Comparison of ENCODE assay signal across 8 cellular contexts in genomic region chr22:20317402-20318042, GRCh38. TPM values are rescaled to one million over a fixed set of nuclear protein-coding genes. Genes with fewer than 3 reads are reported as not detected.
DNase-seq lines count a peak whose midpoint lies in the region; ATAC-seq, FAIRE-seq and TF ChIP-seq lines count a peak whose summit lies in the region.
"Not testable (repeated sequence)": the region's sequence is repeated elsewhere in the genome, so short reads cannot be mapped to it uniquely, and the experiment has no call there.

No MANE protein-coding gene starts in this region.

- peak in 1 of 2 experiments; percentile 74; a peak in 3 of 4 replicates for TF ChIP-seq RAD21 in K562 (CRISPR knock-in tag; conservative IDR thresholded peaks at IDR 0.05 in 1 of 2, IDR thresholded peaks at IDR 0.05 in 1 of 2)

- not testable (repeated sequence) for TF ChIP-seq POLR2A in K562 (conservative IDR thresholded peaks at IDR 0.05); stomach (IDR thresholded peaks at IDR 0.05)

- TF ChIP-seq CTCF in CD8-positive, alpha-beta T cell (IDR thresholded peaks at IDR 0.05) = peak; percentile 59
- TF ChIP-seq CTCF in HFF-Myc (IDR thresholded peaks at IDR 0.05; ENCODE audit: low read depth, low read length, missing control alignments) = peak; percentile 61
- TF ChIP-seq CTCF in K562 (IDR thresholded peaks at IDR 0.05 in 2 of 3, conservative IDR thresholded peaks at IDR 0.05 in 1 of 3; ENCODE audit: insufficient read depth in 2 of 3, low read depth in 1 of 3, low read length in 3 of 3) = peak; percentile 73 to 98 (median 76)
- peak; percentile 71 for TF ChIP-seq CTCF in glutamatergic neuron (IDR thresholded peaks at IDR 0.05; ENCODE audit: partially characterized antibody, unreplicated experiment)
- peak in 2 of 7 experiments; percentile 28 to 38 for TF ChIP-seq CTCF in stomach (IDR thresholded peaks at IDR 0.05)

- H3K9me3 Mint-ChIP-seq in CD8-positive, alpha-beta T cell; glutamatergic neuron (ENCODE audit: unreplicated experiment); natural killer cell treated with Interleukin-12 subunit alpha and Interleukin-12 subunit beta and Interleukin-15 and Interleukin-18, amount 100 ng/mL, for 72 hours: not testable (repeated sequence)

- not testable (repeated sequence) for BruUV-seq in K562 (replicated peaks; lab: Mats Ljungman, UMichigan)

- POLR2A ChIA-PET in CD8-positive, alpha-beta T cell (lab: Charles Lee) = not testable (repeated sequence)
- POLR2A ChIA-PET in K562 (lab: Yijun Ruan, JAX) = interaction anchor here (0.6 to 1.4 kb wide), 5 partner anchors 9 to 405 kb away, joined by 3 to 7 read pairs (median 3); no protein-coding TSS in a partner anchor

- H3K4me1 ChIP-seq in CD8-positive, alpha-beta T cell (ENCODE audit: insufficient read depth, low read length) = peaks cover 37% of the 10 kb centered on the region
- H3K4me1 ChIP-seq in K562 (replicated peaks in 1 of 2; ENCODE audit: control insufficient read depth in 2 of 2, insufficient read depth in 2 of 2, low read length in 2 of 2) (peaks cover 29 to 61% of the 10 kb centered on the region in 2 experiments), stomach (peaks cover 20 to 56% (median 35%) of the 10 kb centered on the region in 4 donors)

- H3K27ac Mint-ChIP-seq in CD8-positive, alpha-beta T cell; glutamatergic neuron (ENCODE audit: unreplicated experiment); natural killer cell treated with Interleukin-12 subunit alpha and Interleukin-12 subunit beta and Interleukin-15 and Interleukin-18, amount 100 ng/mL, for 72 hours: not testable (repeated sequence)

- H4K20me1 ChIP-seq in K562 (replicated peaks; ENCODE audit: control insufficient read depth, insufficient read depth, low read length) = peaks cover 16% of the 10 kb centered on the region

- H3K27ac ChIP-seq in CD8-positive, alpha-beta T cell (ENCODE audit: low read depth, low read length); K562 (ENCODE audit: extremely low read depth, low read depth, low read length); stomach: not testable (repeated sequence)

- H3K9ac ChIP-seq in K562 (ENCODE audit: insufficient read depth in 1 of 2, low read depth in 2 of 2, low read length in 2 of 2) = peak overlapping the region in 1 of 2 experiments; percentile 75; a peak in 2 of 4 replicates

- H3K4me3 ChIP-seq in CD8-positive, alpha-beta T cell (ENCODE audit: low read depth, low read length); HFF-Myc (replicated peaks; ENCODE audit: low read depth, low read length); K562; stomach: not testable (repeated sequence)

- DNase-seq in CD8-positive, alpha-beta T cell = peak in 3 of 7 experiments; percentile 26 to 48 (median 32)
- DNase-seq in HFF-Myc (ENCODE audit: extremely low read depth, low read depth) = not testable (repeated sequence)
- DNase-seq in OCI-M1 (lab: John Stamatoyannopoulos, UW) (peak; percentile 82), K562 (ENCODE audit: extremely low read depth in 1 of 4, low spot score in 3 of 4) (peak in 3 of 4 experiments; percentile 48 to 69 (median 58)), glutamatergic neuron (peak; percentile 55), stomach (peak; percentile 32)
- peak; percentile 38 for DNase-seq in activated CD4-positive, alpha-beta T cell treated with anti-CD3 and anti-CD28 coated beads, Interleukin-2, amount 50 U/mL, for 1 hour
- DNase-seq in natural killer cell treated with Interleukin-12 subunit alpha and Interleukin-12 subunit beta and Interleukin-15 and Interleukin-18, amount 100 ng/mL, for 72 hours (ENCODE audit: low spot score) = peak; percentile 22

- H3K4me1 Mint-ChIP-seq in CD8-positive, alpha-beta T cell (ENCODE audit: low read depth) = peaks cover 42% of the 10 kb centered on the region
- H3K4me1 Mint-ChIP-seq in glutamatergic neuron (ENCODE audit: low read depth, unreplicated experiment) = peaks cover 11% of the 10 kb centered on the region
- peaks cover 15% of the 10 kb centered on the region in 2 donors for H3K4me1 Mint-ChIP-seq in natural killer cell treated with Interleukin-12 subunit alpha and Interleukin-12 subunit beta and Interleukin-15 and Interleukin-18, amount 100 ng/mL, for 72 hours (ENCODE audit: low read depth in 2 of 2)

- H3K36me3 Mint-ChIP-seq in CD8-positive, alpha-beta T cell; glutamatergic neuron (ENCODE audit: unreplicated experiment); natural killer cell treated with Interleukin-12 subunit alpha and Interleukin-12 subunit beta and Interleukin-15 and Interleukin-18, amount 100 ng/mL, for 72 hours: not testable (repeated sequence)

- peak overlapping the region; percentile 8; the same call in 1 of the 2 replicates for H3K4me2 ChIP-seq in K562 (ENCODE audit: insufficient read depth, low read length)

- not testable (repeated sequence) for H3K9me1 ChIP-seq in K562 (ENCODE audit: control insufficient read depth, insufficient read depth, low read length)

- in situ Hi-C loops in K562 (cut with MboI) = loop anchor here (25.0 kb wide), 1 partner anchor 1905 kb away; no protein-coding TSS in a partner anchor

- H3K27me3 ChIP-seq in CD8-positive, alpha-beta T cell (ENCODE audit: insufficient read depth, low read length); K562 (ENCODE audit: control insufficient read depth in 2 of 2, insufficient read depth in 2 of 2, low read length in 2 of 2); stomach: not testable (repeated sequence)

- FAIRE-seq in K562 (lab: Jason Lieb, UNC) = peak; percentile 93

- TF ChIP-seq EP300 in K562 (IDR thresholded peaks at IDR 0.05; ENCODE audit: low read length); stomach (IDR thresholded peaks at IDR 0.05): not testable (repeated sequence)

- WGBS in K562 (ENCODE audit: insufficient coverage, low coverage, missing lambda C conversion rate) = 16% methylated on average over 8 of the region's 8 CpGs
- WGBS in stomach, 5 donors = 49 to 71% (median 56%) methylated on average over 6 to 8 of the region's 8 CpGs

- not testable (repeated sequence) for H3K27me3 Mint-ChIP-seq in CD8-positive, alpha-beta T cell (ENCODE audit: low read depth); glutamatergic neuron (ENCODE audit: unreplicated experiment); natural killer cell treated with Interleukin-12 subunit alpha and Interleukin-12 subunit beta and Interleukin-15 and Interleukin-18, amount 100 ng/mL, for 72 hours

- peak; percentile 28 for ATAC-seq in CD8-positive, alpha-beta T cell
- ATAC-seq in K562 = peak; percentile 25
- ATAC-seq in natural killer cell treated with Interleukin-12 subunit alpha and Interleukin-12 subunit beta and Interleukin-15 and Interleukin-18, amount 100 ng/mL, for 72 hours = not testable (repeated sequence)

- CTCF ChIA-PET in CD8-positive, alpha-beta T cell (lab: Charles Lee) = interaction anchor here (0.8 to 1.6 kb wide), 3 partner anchors 13 to 160 kb away, joined by 3 to 4 read pairs (median 4); no protein-coding TSS in a partner anchor
- CTCF ChIA-PET in K562 (lab: Yijun Ruan, JAX; ENCODE audit: low intra/inter-chr PET ratio) = interaction anchor here (0.5 to 1.3 kb wide), 3 partner anchors 32 to 144 kb away, joined by 3 to 5 read pairs (median 3); no protein-coding TSS in a partner anchor

- intact Hi-C loops in CD8-positive, alpha-beta T cell (cut with DNase I, micrococcal nuclease) = loop anchor here in 1 of 2 experiments (2.0 to 5.0 kb wide), 2 partner anchors 77 to 385 kb away; partner anchors contain the start of gene ZNF74
- intact Hi-C loops in K562 (cut with micrococcal nuclease); stomach (cut with DNase I; ENCODE audit: low total_unique reads): not testable (repeated sequence)

- not testable (repeated sequence) for H2AFZ ChIP-seq in K562 (ENCODE audit: low read depth, low read length)

- not testable (repeated sequence) for H3K9me3 ChIP-seq in CD8-positive, alpha-beta T cell (ENCODE audit: low read length); K562 (replicated peaks; ENCODE audit: control insufficient read depth, insufficient read depth, low read depth, low read length); stomach

- H3K4me3 Mint-ChIP-seq in CD8-positive, alpha-beta T cell = peak overlapping the region; percentile 90
- peak overlapping the region; percentile 36 for H3K4me3 Mint-ChIP-seq in glutamatergic neuron (ENCODE audit: unreplicated experiment)
- H3K4me3 Mint-ChIP-seq in natural killer cell treated with Interleukin-12 subunit alpha and Interleukin-12 subunit beta and Interleukin-15 and Interleukin-18, amount 100 ng/mL, for 72 hours = peak overlapping the region; percentile 38

- H3K79me2 ChIP-seq in K562 (ENCODE audit: control insufficient read depth, insufficient read depth, low read length) = peaks cover 27% of the 10 kb centered on the region

- H3K36me3 ChIP-seq in CD8-positive, alpha-beta T cell (ENCODE audit: insufficient read depth, low read length); K562 (ENCODE audit: control insufficient read depth, insufficient read depth, low read length): not testable (repeated sequence)
- peaks cover 0 to 30% (median 12%) of the 10 kb centered on the region in 4 donors for H3K36me3 ChIP-seq in stomach

RNA-seq across cellular contexts. Expression of gene DGCR6L, which starts 2.3 kb away (rescaled TPM):
- total RNA-seq in CD8-positive, alpha-beta T cell = 10 to 100 TPM; 29.8 to 32.9 TPM
- total RNA-seq in K562 (2011; cell fraction: chromatin; rRNA removed; ENCODE audit: low replicate concordance) = 5.8 and 25.8 TPM in 2 replicates
- total RNA-seq in K562 (2011; cell fraction: nucleolus; rRNA removed) = 37.9 and 39.6 TPM in 2 replicates
- 19.9 and 28.5 TPM in 2 replicates for total RNA-seq in K562 (2011; cell fraction: nucleoplasm; rRNA removed)
- total RNA-seq in K562 (2014; rRNA removed) (151 and 163 TPM in 2 replicates), K562 (2014; rRNA removed; fragmentation: Illumina TruSeq; extraction: Trizol) (14.1 and 20.0 TPM in 2 replicates), K562 (2015; rRNA removed; fragmentation: Illumina TruSeq; extraction: Trizol) (78.1 and 78.6 TPM in 2 replicates), K562 (2021) (95.3 and 101 TPM in 2 replicates), glutamatergic neuron (ENCODE audit: unreplicated experiment) (24.1 TPM), stomach (100 to 1,000 TPM in 1 of 5 donors, 10 to 100 TPM in 4; 21.4 to 148 (median 46.1) TPM)
- polyA plus RNA-seq in K562 (2011; rRNA removed) (51.0 and 88.0 TPM in 2 replicates), K562 (2014; fragmentation: Illumina TruSeq; extraction: Trizol) (40.4 and 66.5 TPM in 2 replicates), K562 (2014; fragmentation: Nextera tagmentation; extraction: Ambion mirVana) (1 to 10 TPM; 3.6 to 8.1 TPM), K562 (2014; rRNA removed) (113 and 117 TPM in 2 replicates), stomach (10 to 100 TPM; 81.5 to 88.3 (median 83.3) TPM)
- polyA plus RNA-seq in K562 (2011; cell fraction: cytosol; rRNA removed) = 116 and 204 TPM in 2 replicates
- polyA plus RNA-seq in K562 (2011; cell fraction: nucleus; rRNA removed) = 72.9 and 95.1 TPM in 2 replicates
- polyA plus RNA-seq in K562 (2012) = 80.6 and 161 TPM in 2 replicates
- 14.8 and 17.4 TPM in 2 replicates for polyA minus RNA-seq in K562 (2011; rRNA and poly(A)+ RNA removed)
- polyA minus RNA-seq in K562 (2011; cell fraction: cytosol; rRNA and poly(A)+ RNA removed) = 35.4 and 39.9 TPM in 2 replicates
- polyA minus RNA-seq in K562 (2011; cell fraction: nucleus; rRNA and poly(A)+ RNA removed) = 29.2 and 43.1 TPM in 2 replicates
- total RNA-seq in natural killer cell treated with Interleukin-12 subunit alpha and Interleukin-12 subunit beta and Interleukin-15 and Interleukin-18, amount 100 ng/mL, for 72 hours = 10 to 100 TPM; 18.7 to 27.2 TPM

RNA-seq across cellular contexts. Expression of gene RTN4R, which starts 49.4 kb away (rescaled TPM):
- 1 to 10 TPM; 1.1 to 1.2 TPM for total RNA-seq in CD8-positive, alpha-beta T cell
- 0.62 and 4.8 TPM in 2 replicates for total RNA-seq in K562 (2011; cell fraction: chromatin; rRNA removed; ENCODE audit: low replicate concordance)
- 7.4 and 9.8 TPM in 2 replicates for total RNA-seq in K562 (2011; cell fraction: nucleolus; rRNA removed)
- total RNA-seq in K562 (2011; cell fraction: nucleoplasm; rRNA removed) = 3.2 and 3.7 TPM in 2 replicates
- total RNA-seq in K562 (2014; rRNA removed) (1.5 and 2.3 TPM in 2 replicates), K562 (2014; rRNA removed; fragmentation: Illumina TruSeq; extraction: Trizol) (not detected in 2 replicates), K562 (2015; rRNA removed; fragmentation: Illumina TruSeq; extraction: Trizol) (0.41 and 0.43 TPM in 2 replicates), K562 (2021) (2.8 and 3.0 TPM in 2 replicates), glutamatergic neuron (ENCODE audit: unreplicated experiment) (38.3 TPM), stomach (1 to 10 TPM in 1 of 5 donors, under 1 TPM in 1, not detected in 3; 0.92 to 1.7 TPM)
- polyA plus RNA-seq in K562 (2011; rRNA removed) (1.3 and 4.4 TPM in 2 replicates), K562 (2014; fragmentation: Illumina TruSeq; extraction: Trizol) (0.46 TPM in 1 of 2 replicates, not detected in the other), K562 (2014; fragmentation: Nextera tagmentation; extraction: Ambion mirVana) (under 1 TPM in 1 of 2 experiments, not detected in 1; 0.04 TPM), K562 (2014; rRNA removed) (1.2 and 2.3 TPM in 2 replicates), stomach (1 to 10 TPM; 1.4 to 2.2 (median 2.0) TPM)
- 5.9 and 9.9 TPM in 2 replicates for polyA plus RNA-seq in K562 (2011; cell fraction: cytosol; rRNA removed)
- 2.9 and 3.5 TPM in 2 replicates for polyA plus RNA-seq in K562 (2011; cell fraction: nucleus; rRNA removed)
- 2.9 and 4.6 TPM in 2 replicates for polyA plus RNA-seq in K562 (2012)
- 1.0 and 1.5 TPM in 2 replicates for polyA minus RNA-seq in K562 (2011; rRNA and poly(A)+ RNA removed)
- polyA minus RNA-seq in K562 (2011; cell fraction: cytosol; rRNA and poly(A)+ RNA removed) = 5.1 and 13.6 TPM in 2 replicates
- polyA minus RNA-seq in K562 (2011; cell fraction: nucleus; rRNA and poly(A)+ RNA removed) = 0.40 and 1.3 TPM in 2 replicates
- under 1 TPM; 0.48 to 0.78 TPM for total RNA-seq in natural killer cell treated with Interleukin-12 subunit alpha and Interleukin-12 subunit beta and Interleukin-15 and Interleukin-18, amount 100 ng/mL, for 72 hours

Comparison
In these comparisons a context has a peak if more than half of its experiments do, and no peak if none do; other contexts are left out.
1. H3K4me3 Mint-ChIP-seq: peak in every context shown above with its lines; median percentile 90 in CD8-positive, alpha-beta T cell; 38 in natural killer cell treated with Interleukin-12 subunit alpha and Interleukin-12 subunit beta and Interleukin-15 and Interleukin-18, amount 100 ng/mL, for 72 hours; 36 in glutamatergic neuron.